ENCODE assay signal across 1 cellular context in the genomic region with DNA sequence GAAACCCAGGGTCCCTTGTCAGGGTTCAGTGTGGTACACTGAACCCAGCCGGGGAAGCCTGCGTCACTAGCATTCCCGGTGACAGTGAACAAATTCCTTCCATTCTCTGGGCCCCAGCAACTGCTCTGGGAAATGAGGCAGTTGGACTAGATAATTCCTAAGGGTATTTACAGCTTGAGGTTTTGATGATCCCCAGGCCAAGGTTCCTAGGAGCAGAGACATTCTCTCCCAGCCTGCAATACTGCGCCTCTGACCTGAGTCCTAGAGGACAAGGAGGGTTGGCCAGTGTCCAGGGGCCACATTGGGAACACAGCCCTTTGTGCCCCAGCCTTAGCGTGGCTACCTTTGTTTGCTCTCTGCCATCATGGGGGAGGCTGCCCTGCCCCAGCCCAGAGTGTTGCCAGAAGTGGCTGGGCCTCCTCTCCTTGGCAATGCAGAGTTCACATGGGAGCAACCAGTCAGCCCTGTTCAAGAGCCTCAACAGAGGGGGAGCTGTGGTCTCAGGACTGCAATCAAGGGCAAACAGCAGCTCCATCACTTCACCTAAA.
TF ChIP-seq lines count a peak whose summit lies in the region.

No MANE protein-coding gene starts in this region.

TF ChIP-seq in WTC11, 78 proteins besides CTCF, POLR2A, EP300 and RAD21 (continued from another document):
- TF ChIP-seq, protein P1, sequence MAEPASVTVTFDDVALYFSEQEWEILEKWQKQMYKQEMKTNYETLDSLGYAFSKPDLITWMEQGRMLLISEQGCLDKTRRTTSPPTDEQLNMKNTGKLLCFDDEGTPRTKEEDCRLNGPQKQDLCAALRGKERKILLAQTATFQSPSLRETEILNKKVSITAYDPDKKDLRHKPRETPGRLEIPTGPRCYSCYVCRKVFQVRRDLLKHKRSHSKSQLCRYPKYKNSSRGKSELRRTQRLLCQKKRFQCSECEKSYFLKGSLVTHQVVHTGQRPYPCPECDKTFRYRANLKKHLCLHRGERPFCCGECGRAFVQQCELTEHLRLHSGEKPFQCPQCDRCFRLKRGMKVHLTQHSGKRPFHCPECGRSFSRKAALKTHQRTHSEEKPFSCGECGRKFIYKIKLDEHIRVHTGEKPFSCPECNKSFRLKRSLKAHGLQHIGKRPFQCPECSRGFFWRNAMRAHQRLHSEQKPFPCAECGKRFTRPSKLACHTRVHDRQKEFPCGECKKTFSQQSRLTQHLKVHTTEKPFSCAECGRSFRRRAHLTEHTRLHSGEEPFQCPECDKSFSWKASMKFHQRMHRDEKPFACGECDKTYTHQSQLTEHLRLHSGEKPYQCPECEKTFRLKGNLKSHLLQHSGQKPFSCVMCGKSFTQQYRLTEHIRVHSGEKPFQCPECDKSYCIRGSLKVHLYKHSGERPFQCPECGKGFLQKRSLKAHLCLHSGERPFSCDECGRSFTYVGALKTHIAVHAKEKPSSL (CRISPR knock-in tag; conservative IDR thresholded peaks at IDR 0.05), result no peak
- TF ChIP-seq, protein P2, sequence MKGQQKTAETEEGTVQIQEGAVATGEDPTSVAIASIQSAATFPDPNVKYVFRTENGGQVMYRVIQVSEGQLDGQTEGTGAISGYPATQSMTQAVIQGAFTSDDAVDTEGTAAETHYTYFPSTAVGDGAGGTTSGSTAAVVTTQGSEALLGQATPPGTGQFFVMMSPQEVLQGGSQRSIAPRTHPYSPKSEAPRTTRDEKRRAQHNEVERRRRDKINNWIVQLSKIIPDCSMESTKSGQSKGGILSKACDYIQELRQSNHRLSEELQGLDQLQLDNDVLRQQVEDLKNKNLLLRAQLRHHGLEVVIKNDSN (CRISPR knock-in tag; IDR thresholded peaks at IDR 0.05), result no peak
- no peak for TF ChIP-seq ZNF423 (CRISPR knock-in tag; IDR thresholded peaks at IDR 0.05)
- no peak for TF ChIP-seq ATF2 (CRISPR knock-in tag; IDR thresholded peaks at IDR 0.05; ENCODE audit: borderline replicate concordance, low read depth)
- TF ChIP-seq SMAD3 (CRISPR knock-in tag; IDR thresholded peaks at IDR 0.05; ENCODE audit: borderline replicate concordance), result no peak
- TF ChIP-seq, protein P3, sequence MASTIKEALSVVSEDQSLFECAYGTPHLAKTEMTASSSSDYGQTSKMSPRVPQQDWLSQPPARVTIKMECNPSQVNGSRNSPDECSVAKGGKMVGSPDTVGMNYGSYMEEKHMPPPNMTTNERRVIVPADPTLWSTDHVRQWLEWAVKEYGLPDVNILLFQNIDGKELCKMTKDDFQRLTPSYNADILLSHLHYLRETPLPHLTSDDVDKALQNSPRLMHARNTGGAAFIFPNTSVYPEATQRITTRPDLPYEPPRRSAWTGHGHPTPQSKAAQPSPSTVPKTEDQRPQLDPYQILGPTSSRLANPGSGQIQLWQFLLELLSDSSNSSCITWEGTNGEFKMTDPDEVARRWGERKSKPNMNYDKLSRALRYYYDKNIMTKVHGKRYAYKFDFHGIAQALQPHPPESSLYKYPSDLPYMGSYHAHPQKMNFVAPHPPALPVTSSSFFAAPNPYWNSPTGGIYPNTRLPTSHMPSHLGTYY (CRISPR knock-in tag; IDR thresholded peaks at IDR 0.05), result no peak
- TF ChIP-seq TCF7 (CRISPR knock-in tag; IDR thresholded peaks at IDR 0.05; ENCODE audit: low read depth), result no peak
- TF ChIP-seq, protein P4, sequence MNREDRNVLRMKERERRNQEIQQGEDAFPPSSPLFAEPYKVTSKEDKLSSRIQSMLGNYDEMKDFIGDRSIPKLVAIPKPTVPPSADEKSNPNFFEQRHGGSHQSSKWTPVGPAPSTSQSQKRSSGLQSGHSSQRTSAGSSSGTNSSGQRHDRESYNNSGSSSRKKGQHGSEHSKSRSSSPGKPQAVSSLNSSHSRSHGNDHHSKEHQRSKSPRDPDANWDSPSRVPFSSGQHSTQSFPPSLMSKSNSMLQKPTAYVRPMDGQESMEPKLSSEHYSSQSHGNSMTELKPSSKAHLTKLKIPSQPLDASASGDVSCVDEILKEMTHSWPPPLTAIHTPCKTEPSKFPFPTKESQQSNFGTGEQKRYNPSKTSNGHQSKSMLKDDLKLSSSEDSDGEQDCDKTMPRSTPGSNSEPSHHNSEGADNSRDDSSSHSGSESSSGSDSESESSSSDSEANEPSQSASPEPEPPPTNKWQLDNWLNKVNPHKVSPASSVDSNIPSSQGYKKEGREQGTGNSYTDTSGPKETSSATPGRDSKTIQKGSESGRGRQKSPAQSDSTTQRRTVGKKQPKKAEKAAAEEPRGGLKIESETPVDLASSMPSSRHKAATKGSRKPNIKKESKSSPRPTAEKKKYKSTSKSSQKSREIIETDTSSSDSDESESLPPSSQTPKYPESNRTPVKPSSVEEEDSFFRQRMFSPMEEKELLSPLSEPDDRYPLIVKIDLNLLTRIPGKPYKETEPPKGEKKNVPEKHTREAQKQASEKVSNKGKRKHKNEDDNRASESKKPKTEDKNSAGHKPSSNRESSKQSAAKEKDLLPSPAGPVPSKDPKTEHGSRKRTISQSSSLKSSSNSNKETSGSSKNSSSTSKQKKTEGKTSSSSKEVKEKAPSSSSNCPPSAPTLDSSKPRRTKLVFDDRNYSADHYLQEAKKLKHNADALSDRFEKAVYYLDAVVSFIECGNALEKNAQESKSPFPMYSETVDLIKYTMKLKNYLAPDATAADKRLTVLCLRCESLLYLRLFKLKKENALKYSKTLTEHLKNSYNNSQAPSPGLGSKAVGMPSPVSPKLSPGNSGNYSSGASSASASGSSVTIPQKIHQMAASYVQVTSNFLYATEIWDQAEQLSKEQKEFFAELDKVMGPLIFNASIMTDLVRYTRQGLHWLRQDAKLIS (CRISPR knock-in tag; IDR thresholded peaks at IDR 0.05; ENCODE audit: borderline replicate concordance), result no peak
- no peak for TF ChIP-seq ATF3 (CRISPR knock-in tag; conservative IDR thresholded peaks at IDR 0.05)
- TF ChIP-seq, protein P5, sequence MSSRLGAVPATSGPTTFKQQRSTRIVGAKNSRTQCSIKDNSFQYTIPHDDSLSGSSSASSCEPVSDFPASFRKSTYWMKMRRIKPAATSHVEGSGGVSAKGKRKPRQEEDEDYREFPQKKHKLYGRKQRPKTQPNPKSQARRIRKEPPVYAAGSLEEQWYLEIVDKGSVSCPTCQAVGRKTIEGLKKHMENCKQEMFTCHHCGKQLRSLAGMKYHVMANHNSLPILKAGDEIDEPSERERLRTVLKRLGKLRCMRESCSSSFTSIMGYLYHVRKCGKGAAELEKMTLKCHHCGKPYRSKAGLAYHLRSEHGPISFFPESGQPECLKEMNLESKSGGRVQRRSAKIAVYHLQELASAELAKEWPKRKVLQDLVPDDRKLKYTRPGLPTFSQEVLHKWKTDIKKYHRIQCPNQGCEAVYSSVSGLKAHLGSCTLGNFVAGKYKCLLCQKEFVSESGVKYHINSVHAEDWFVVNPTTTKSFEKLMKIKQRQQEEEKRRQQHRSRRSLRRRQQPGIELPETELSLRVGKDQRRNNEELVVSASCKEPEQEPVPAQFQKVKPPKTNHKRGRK (CRISPR knock-in tag; IDR thresholded peaks at IDR 0.05; ENCODE audit: borderline replicate concordance), result no peak
- TF ChIP-seq ESRRA (CRISPR knock-in tag; IDR thresholded peaks at IDR 0.05; ENCODE audit: borderline replicate concordance), result no peak
- no peak for TF ChIP-seq CREB1 (CRISPR knock-in tag; IDR thresholded peaks at IDR 0.05)
